ENCODE assay signal across 11 cellular contexts in the genomic region with DNA sequence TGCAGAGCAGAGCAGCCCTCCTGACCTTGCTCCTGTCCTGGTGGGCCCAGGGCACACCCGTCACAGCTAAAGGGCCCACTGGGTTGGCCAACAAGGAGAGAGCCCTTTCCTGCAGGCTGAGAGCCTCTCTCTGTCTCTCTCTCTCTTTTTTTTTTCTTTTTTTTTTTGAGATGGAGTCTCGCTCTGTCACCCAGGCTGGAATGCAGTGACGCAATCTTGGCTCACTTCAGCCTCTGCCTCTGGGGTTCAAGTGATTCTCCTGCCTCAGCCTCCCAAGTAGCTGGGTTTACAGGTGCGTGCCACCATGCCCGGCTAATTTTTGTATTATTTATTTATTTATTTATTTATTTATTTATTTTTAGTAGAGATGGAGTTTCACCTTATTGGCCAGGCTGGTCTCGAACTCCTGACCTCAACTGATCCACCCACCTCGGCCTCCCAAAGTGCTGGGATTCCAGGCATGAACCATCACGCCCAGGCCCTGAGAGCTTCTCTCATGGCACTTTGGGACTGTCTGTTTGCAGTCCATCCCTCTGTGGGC. TPM values are rescaled to one million over a fixed set of nuclear protein-coding genes. Genes with fewer than 3 reads are reported as not detected.
"Had no signal": no experiment of that assay in that cellular context is flagged by ENCODE, and none has a peak within 500 bp of the region (broad histone marks: within the 10 kb centered on the region; RNA-seq: fewer than 3 reads in every experiment).

No MANE protein-coding gene starts in this region.

RNA-seq across cellular contexts. Expression of a gene that starts 23.6 kb away (rescaled TPM):
- total RNA-seq: activated CD4-positive, alpha-beta memory T cell treated with anti-CD3 and anti-CD28 coated beads, Interleukin-2, amount 10 ng/mL, durations not matched to agents 7 days and 5 days; activated CD4-positive, alpha-beta T cell treated with anti-CD3 and anti-CD28 coated beads for 36 hours; activated CD4-positive, alpha-beta T cell treated with anti-CD3 and anti-CD28 coated beads, Interleukin-2, amount 10 ng/mL, durations not matched to agents 7 days and 5 days; activated CD8-positive, alpha-beta T cell treated with anti-CD3 and anti-CD28 coated beads, Interleukin-2, amount 10 ng/mL, durations not matched to agents 7 days and 5 days; activated T-helper 2 cell treated with anti-CD3 and anti-CD28 coated beads, Interferon-gamma antibody, Interleukin-2, Interleukin-4, amounts not matched to agents 10 μg/mL and 5 μg/mL and 100 μg/mL, durations not matched to agents 14 hours and 24 hours and 36 hours; ascending aorta; bronchial epithelial cell; cardiac muscle cell; chondrocyte; T-helper 2 cell treated with Interferon-gamma antibody and Interleukin-4, amounts not matched to agents 100 ng/mL and 5 ng/mL, for 36 hours; WTC11 had no signal
